8 cellular contexts compared by ENCODE assay signal in genomic region chr2:231191896-231192872, GRCh38. TPM values are rescaled to one million over a fixed set of nuclear protein-coding genes. Genes with fewer than 3 reads are reported as not detected.
DNase-seq lines count a peak whose midpoint lies in the region; ATAC-seq and TF ChIP-seq lines count a peak whose summit lies in the region.

No MANE protein-coding gene starts in this region.

- H3K4me3 ChIP-seq in foreskin fibroblast (ENCODE audit: low read depth in 1 of 2, low read length in 2 of 2) (no peak overlapping the region), psoas muscle (no peak overlapping the region)

- H2AK5ac ChIP-seq in H9 (ENCODE audit: insufficient read length, low read length), result no peak overlapping the region

- intact Hi-C loops in psoas muscle (cut with DNase I), result loop anchor here (2.0 to 10.0 kb wide), 2 partner anchors 87 kb away; no protein-coding TSS in a partner anchor

- H2BK15ac ChIP-seq in H9 (ENCODE audit: low read depth, low read length), result no peak overlapping the region

- no peaks in the 10 kb centered on the region for H3K79me2 ChIP-seq in H9 (ENCODE audit: insufficient read depth, low read length)

- H4K8ac ChIP-seq in H9 (replicated peaks; ENCODE audit: insufficient read length, low read depth, low read length), result no peak overlapping the region

- H2AFZ ChIP-seq in H9 (ENCODE audit: low read length), result peak overlapping the region; percentile 93

- no peak overlapping the region for H2BK120ac ChIP-seq in H9 (ENCODE audit: low read depth, low read length, poor library complexity, severe bottlenecking)

- H3K9ac ChIP-seq in H9 (ENCODE audit: extremely low read depth, insufficient read length, low read length), result no peak overlapping the region

- peak; percentile 88 for DNase-seq in H9
- peak; percentile 87 for DNase-seq in SK-MEL-5 (ENCODE audit: low read depth, low spot score)
- DNase-seq in foreskin fibroblast, result peak; percentile 87 to 96
- peak; percentile 82 to 85 for DNase-seq in psoas muscle
- DNase-seq in activated CD4-positive, alpha-beta T cell treated with anti-CD3 and anti-CD28 coated beads for 1 hour, result no peak
- no peak for DNase-seq in AML-193 (lab: John Stamatoyannopoulos, UW)
- DNase-seq in stimulated activated CD4-positive, alpha-beta T cell treated with anti-CD3 and anti-CD28 coated beads, Interleukin-1b, Interleukin-23, amount 100 ng/mL, for 48 hours, result no peak

- in situ Hi-C loops in SK-MEL-5 (cut with HindIII; ENCODE audit: low pct_unique_long_range_greater_than_20kb, low sequenced_read_pairs), result no loop called here

- no peak overlapping the region for H4K5ac ChIP-seq in H9 (ENCODE audit: insufficient read length, low read depth, low read length)

- H3K23ac ChIP-seq in H9 (ENCODE audit: insufficient read length, low read depth, low read length), result no peak overlapping the region

- H3K79me1 ChIP-seq in H9 (ENCODE audit: insufficient read depth, low read depth, low read length, poor library complexity, severe bottlenecking), result no peaks in the 10 kb centered on the region

- peaks cover 0 to 3% (median 0%) of the 10 kb centered on the region in 3 experiments; a peak in 4 of 7 replicates for H3K36me3 Mint-ChIP-seq in H9 (ENCODE audit: insufficient read depth in 1 of 3, low read depth in 3 of 3)

- H4K91ac ChIP-seq in H9 (ENCODE audit: insufficient read length, low read depth, low read length), result no peak overlapping the region

- no peak overlapping the region; a peak in 2 of 5 replicates for H3K4me3 Mint-ChIP-seq in H9

- no peaks in the 10 kb centered on the region for H4K20me1 ChIP-seq in H9 (ENCODE audit: control insufficient read depth, insufficient read depth, insufficient read length)

- no peak overlapping the region; a peak in 1 of 7 replicates for H3K27ac Mint-ChIP-seq in H9

- H2BK20ac ChIP-seq in H9 (ENCODE audit: low read depth, low read length, poor library complexity, severe bottlenecking), result no peak overlapping the region

- H2BK12ac ChIP-seq in H9 (ENCODE audit: insufficient read length, low read depth, low read length), result no peak overlapping the region

- no peaks in the 10 kb centered on the region; the same call in none of the 2 replicates for H3K27me3 Mint-ChIP-seq in H9 (ENCODE audit: low read depth)

- H3K9me3 Mint-ChIP-seq in H9, result no peaks in the 10 kb centered on the region

- H3K4ac ChIP-seq in H9 (ENCODE audit: low read depth, low read length), result no peak overlapping the region

- no peak overlapping the region for H3K18ac ChIP-seq in H9 (ENCODE audit: insufficient read length, low read depth, low read length)

- H3K23me2 ChIP-seq in H9 (ENCODE audit: insufficient read length, low read depth, low read length, poor library complexity, severe bottlenecking), result no peaks in the 10 kb centered on the region

- no peak overlapping the region for H3K56ac ChIP-seq in H9 (ENCODE audit: insufficient read length, low read depth, low read length)

- no CpG with 5 or more reads among the region's 19 CpGs for WGBS in H9 (ENCODE audit: extremely low coverage, insufficient read length, low lambda C conversion rate)
- WGBS in psoas muscle, 3 donors, result 63 to 68% (median 67%) methylated on average over 19 of the region's 19 CpGs

- no peak overlapping the region for H3T11ph ChIP-seq in H9 (ENCODE audit: low read length)

- H3K4me1 ChIP-seq in H9 (ENCODE audit: insufficient read depth, low read length) (peaks cover 4% of the 10 kb centered on the region; the same call in 1 of the 2 replicates), psoas muscle (peaks cover 27% of the 10 kb centered on the region)

- no peak overlapping the region for H3K14ac ChIP-seq in H9 (ENCODE audit: insufficient read depth, low read length)

- H3K27ac ChIP-seq in H9 (ENCODE audit: insufficient read length, low read depth, low read length) (no peak overlapping the region), psoas muscle (peak overlapping the region; percentile 18)

- no peaks in the 10 kb centered on the region for H3K27me3 ChIP-seq in H9 (ENCODE audit: insufficient read depth, low read length)
- H3K27me3 ChIP-seq in psoas muscle (ENCODE audit: insufficient read depth in 3 of 3, low read length in 2 of 3), result no peaks in the 10 kb centered on the region

- H3K4me1 Mint-ChIP-seq in H9, result peaks cover 15 to 33% of the 10 kb centered on the region in 2 experiments

- ATAC-seq in psoas muscle (peak in 2 of 4 donors; percentile 32), HG03521 (IDR thresholded peaks at IDR 0.05; ENCODE audit: unreplicated experiment) (no peak)

- no peak overlapping the region for H3K4me2 ChIP-seq in H9 (ENCODE audit: insufficient read depth, insufficient read length, low read length)

- H2BK5ac ChIP-seq in H9 (ENCODE audit: insufficient read length, low read length), result no peak overlapping the region

- no peaks in the 10 kb centered on the region for H3K9me3 ChIP-seq in H9 (ENCODE audit: control insufficient read depth, low read depth, low read length)
- H3K9me3 ChIP-seq in psoas muscle, result no peaks in the 10 kb centered on the region

- TF ChIP-seq CTCF in H9 (conservative IDR thresholded peaks at IDR 0.05), result peak; percentile 76
- peak; percentile 88 for TF ChIP-seq CTCF in foreskin fibroblast (IDR thresholded peaks at IDR 0.05; ENCODE audit: low read depth, low read length)
- peak; percentile 43 for TF ChIP-seq CTCF in psoas muscle (IDR thresholded peaks at IDR 0.05)

- no peaks in the 10 kb centered on the region for H3K36me3 ChIP-seq in psoas muscle (ENCODE audit: insufficient read depth in 1 of 2, low read depth in 1 of 2)

RNA-seq across cellular contexts. Expression of gene ARMC9, which starts 6.2 kb away (rescaled TPM):
- total RNA-seq in H9 (2021), result 33.8 and 37.6 TPM in 2 replicates
- total RNA-seq in SK-MEL-5 (2014; rRNA removed; shearing (Covaris generic)), result 22.8 and 23.0 TPM in 2 replicates
- 23.0 and 24.1 TPM in 2 replicates for polyA plus RNA-seq in SK-MEL-5 (2015; cell fraction: cytosol; rRNA removed)
- 31.2 and 56.4 TPM in 2 replicates for polyA plus RNA-seq in SK-MEL-5 (2015; cell fraction: nucleus; rRNA removed)
- total RNA-seq in psoas muscle, result 10 to 100 TPM in 1 of 4 donors, 1 to 10 TPM in 3; 1.4 to 18.4 (median 2.6) TPM
- 1 to 10 TPM; 2.1 to 2.3 (median 2.2) TPM for polyA plus RNA-seq in psoas muscle

Comparison
In these comparisons a context has a peak if more than half of its experiments do, and no peak if none do; other contexts are left out.
1. DNase-seq: peak in H9 (single experiment), SK-MEL-5 (single experiment), foreskin fibroblast (2 of 2) and psoas muscle (2 of 2); none in activated CD4-positive, alpha-beta T cell treated with anti-CD3 and anti-CD28 coated beads for 1 hour (single experiment), AML-193 (0 of 2) and stimulated activated CD4-positive, alpha-beta T cell treated with anti-CD3 and anti-CD28 coated beads, Interleukin-1b, Interleukin-23, amount 100 ng/mL, for 48 hours (single experiment).
2. Peak in every context shown above with its lines, with median percentiles within 50 percentile points of each other: CTCF ChIP-seq.